In genomic region chr16:67967956-67968439, GRCh38 we compare ENCODE assay signal across 8 cellular contexts. TPM values are rescaled to one million over a fixed set of nuclear protein-coding genes. Genes with fewer than 3 reads are reported as not detected.
DNase-seq lines count a peak whose midpoint lies in the region; ATAC-seq and TF ChIP-seq lines count a peak whose summit lies in the region.

No MANE protein-coding gene starts in this region.

- TF ChIP-seq CTCF in fibroblast of lung (conservative IDR thresholded peaks at IDR 0.05 in 1 of 2, IDR thresholded peaks at IDR 0.05 in 1 of 2; ENCODE audit: low read depth in 1 of 2, low read length in 2 of 2), result no peak
- no peak for TF ChIP-seq CTCF in nephron progenitor cell (IDR thresholded peaks at IDR 0.05)

- ATAC-seq in GM21529 (IDR thresholded peaks at IDR 0.05; ENCODE audit: unreplicated experiment), result peak; percentile 27

- peaks cover 5% of the 10 kb centered on the region for H3K36me3 ChIP-seq in fibroblast of lung (ENCODE audit: control insufficient read depth, insufficient read depth, low read length)

- no peak overlapping the region for H2AFZ ChIP-seq in fibroblast of lung (ENCODE audit: low read length)

- no peaks in the 10 kb centered on the region for H4K20me1 ChIP-seq in fibroblast of lung (ENCODE audit: control insufficient read depth, extremely low read depth, insufficient read depth, low read length)

- H3K9ac ChIP-seq in fibroblast of lung (ENCODE audit: insufficient read depth, low read length), result peak overlapping the region; percentile 92

- H3K27ac Mint-ChIP-seq in IgD-negative memory B cell (peak overlapping the region in 1 of 3 donors; percentile 92), nephron progenitor cell (peak overlapping the region; percentile 83)

- H3K4me1 ChIP-seq in fibroblast of lung (ENCODE audit: control insufficient read depth, extremely low read depth, insufficient read depth, low read length), result peaks cover 25% of the 10 kb centered on the region

- peak overlapping the region; percentile 85 for H3K27ac ChIP-seq in fibroblast of lung (ENCODE audit: insufficient read depth, low read length)

- H3K9me3 ChIP-seq in fibroblast of lung (ENCODE audit: control insufficient read depth, insufficient read depth, low read depth, low read length), result no peaks in the 10 kb centered on the region

- H3K4me3 Mint-ChIP-seq in IgD-negative memory B cell, result peak overlapping the region; percentile 81 to 98 (median 98)
- peak overlapping the region; percentile 98 for H3K4me3 Mint-ChIP-seq in nephron progenitor cell

- H3K79me2 ChIP-seq in fibroblast of lung (ENCODE audit: control insufficient read depth, insufficient read depth, low read length), result peaks cover 52% of the 10 kb centered on the region

- no peaks in the 10 kb centered on the region for H3K27me3 ChIP-seq in fibroblast of lung (ENCODE audit: control insufficient read depth, insufficient read depth, low read length)

- DNase-seq in EL, result peak; percentile 30
- DNase-seq in activated CD8-positive, alpha-beta memory T cell treated with anti-CD3 and anti-CD28 coated beads, Interleukin-2, amount 50 U/mL, for 48 hours, result peak; percentile 77
- peak; percentile 35 to 39 for DNase-seq in fibroblast of lung (ENCODE audit: low read depth in 2 of 2)
- peak; percentile 67 for DNase-seq in nephron progenitor cell
- no peak for DNase-seq in mesenteric fat pad (ENCODE audit: low spot score)
- no peak for DNase-seq in NCI-H1048 (lab: John Stamatoyannopoulos, UW)

- H3K36me3 Mint-ChIP-seq in IgD-negative memory B cell, result peaks cover 2% of the 10 kb centered on the region
- peaks cover 2% of the 10 kb centered on the region for H3K36me3 Mint-ChIP-seq in nephron progenitor cell (ENCODE audit: low read depth)

- H3K4me3 ChIP-seq in fibroblast of lung (replicated peaks in 1 of 4; ENCODE audit: control extremely low read depth in 1 of 4, insufficient read depth in 1 of 4, low read depth in 3 of 4, low read length in 4 of 4), result peak overlapping the region; percentile 44 to 99 (median 84)

- no peaks in the 10 kb centered on the region for H3K27me3 Mint-ChIP-seq in IgD-negative memory B cell
- H3K27me3 Mint-ChIP-seq in nephron progenitor cell (ENCODE audit: low read depth, poor library complexity), result peaks cover 15% of the 10 kb centered on the region

- H3K4me2 ChIP-seq in fibroblast of lung (ENCODE audit: extremely low read depth, insufficient read depth, low read length), result peak overlapping the region; percentile 91

- H3K9me3 Mint-ChIP-seq in IgD-negative memory B cell (no peaks in the 10 kb centered on the region), nephron progenitor cell (no peaks in the 10 kb centered on the region)

- H3K4me1 Mint-ChIP-seq in IgD-negative memory B cell, result peaks cover 0 to 19% (median 16%) of the 10 kb centered on the region in 3 donors
- peaks cover 62% of the 10 kb centered on the region for H3K4me1 Mint-ChIP-seq in nephron progenitor cell

RNA-seq across cellular contexts. Expression of gene SLC12A4, which starts 0.4 kb away (rescaled TPM):
- polyA plus RNA-seq in IgD-negative memory B cell (3.9 TPM), fibroblast of lung (41.4 and 42.2 TPM in 2 replicates)
- total RNA-seq in fibroblast of lung (60.4 and 120 TPM in 2 replicates), mesenteric fat pad (113 TPM)
- 55.1 and 59.5 TPM in 2 replicates for polyA plus RNA-seq in fibroblast of lung (2012)
- 321 and 416 TPM in 2 replicates for polyA minus RNA-seq in fibroblast of lung (ENCODE audit: low replicate concordance)

RNA-seq across cellular contexts. Expression of gene DPEP3, which starts 12.3 kb away (rescaled TPM):
- polyA plus RNA-seq in IgD-negative memory B cell (not detected), fibroblast of lung (not detected in 2 replicates)
- total RNA-seq in fibroblast of lung (not detected in 2 replicates), mesenteric fat pad (0.16 TPM)
- not detected in 2 replicates for polyA plus RNA-seq in fibroblast of lung (2012)
- polyA minus RNA-seq in fibroblast of lung (ENCODE audit: low replicate concordance), result not detected in 2 replicates

RNA-seq across cellular contexts. Expression of gene LCAT, which starts 24.1 kb away (rescaled TPM):
- 0.81 TPM for polyA plus RNA-seq in IgD-negative memory B cell
- total RNA-seq in fibroblast of lung, result 3.3 and 6.4 TPM in 2 replicates
- 4.5 and 5.8 TPM in 2 replicates for polyA plus RNA-seq in fibroblast of lung
- polyA plus RNA-seq in fibroblast of lung (2012), result 11.6 and 12.1 TPM in 2 replicates
- 6.0 and 26.2 TPM in 2 replicates for polyA minus RNA-seq in fibroblast of lung (ENCODE audit: low replicate concordance)
- total RNA-seq in mesenteric fat pad, result 32.1 TPM

RNA-seq across cellular contexts. Expression of gene DPEP2, which starts 31.3 kb away (rescaled TPM):
- 45.3 TPM for polyA plus RNA-seq in IgD-negative memory B cell
- not detected in 2 replicates for total RNA-seq in fibroblast of lung
- polyA plus RNA-seq in fibroblast of lung, result not detected in 2 replicates
- not detected in 2 replicates for polyA plus RNA-seq in fibroblast of lung (2012)
- not detected in 2 replicates for polyA minus RNA-seq in fibroblast of lung (ENCODE audit: low replicate concordance)
- total RNA-seq in mesenteric fat pad, result 1.5 TPM

RNA-seq across cellular contexts. Expression of gene PSMB10, which starts 31.3 kb away (rescaled TPM):
- polyA plus RNA-seq in IgD-negative memory B cell (510 TPM), fibroblast of lung (18.1 and 21.7 TPM in 2 replicates)
- total RNA-seq in fibroblast of lung (53.2 and 66.9 TPM in 2 replicates), mesenteric fat pad (53.8 TPM)
- 75.0 and 77.6 TPM in 2 replicates for polyA plus RNA-seq in fibroblast of lung (2012)
- 20.7 and 24.4 TPM in 2 replicates for polyA minus RNA-seq in fibroblast of lung (ENCODE audit: low replicate concordance)

Comparison
In these comparisons a context has a peak if more than half of its experiments do, and no peak if none do; other contexts are left out.
1. DNase-seq: peak in EL (single experiment), activated CD8-positive, alpha-beta memory T cell treated with anti-CD3 and anti-CD28 coated beads, Interleukin-2, amount 50 U/mL, for 48 hours (single experiment), fibroblast of lung (2 of 2) and nephron progenitor cell (single experiment); none in mesenteric fat pad (single experiment) and NCI-H1048 (single experiment).